24 cellular contexts compared by ENCODE assay signal in the genomic region with DNA sequence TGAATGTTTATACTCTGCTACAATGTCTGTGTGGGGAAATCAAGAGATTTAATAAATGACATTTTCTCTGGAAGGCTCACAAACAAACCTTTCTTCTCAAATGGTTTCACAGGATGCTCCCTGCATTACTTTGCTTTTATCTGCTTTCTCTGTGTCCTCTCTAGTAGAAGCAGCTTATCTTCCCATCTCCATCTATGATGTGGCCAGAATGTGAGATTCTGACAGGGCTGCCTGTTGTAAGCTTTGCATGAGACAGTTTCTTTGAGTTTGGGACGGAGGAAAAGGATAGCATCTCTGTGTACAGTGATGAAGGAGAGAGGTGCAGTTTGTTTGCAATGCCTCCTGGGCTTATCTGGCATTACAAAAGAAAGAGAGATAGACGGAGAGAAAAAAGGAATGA. TPM values are rescaled to one million over a fixed set of nuclear protein-coding genes. Genes with fewer than 3 reads are reported as not detected.
A peak's percentile ranks its signal among the peaks of the same experiment; 100 is the strongest.
DNase-seq lines count a peak whose midpoint lies in the region; ATAC-seq, FAIRE-seq and TF ChIP-seq lines count a peak whose summit lies in the region.
"Had no signal": no experiment of that assay in that cellular context is flagged by ENCODE, and none has a peak within 500 bp of the region (broad histone marks: within the 10 kb centered on the region; RNA-seq: fewer than 3 reads in every experiment).

No MANE protein-coding gene starts in this region.

- H3K79me1 ChIP-seq in H1 (ENCODE audit: low read depth, low read length) = no peaks in the 10 kb centered on the region

- no peaks in the 10 kb centered on the region for H4K20me1 ChIP-seq in DND-41 (ENCODE audit: insufficient read depth, low read length)
- no peaks in the 10 kb centered on the region for H4K20me1 ChIP-seq in GM23338 (replicated peaks; ENCODE audit: insufficient read depth)
- no peaks in the 10 kb centered on the region for H4K20me1 ChIP-seq in H1 (replicated peaks in 1 of 2; ENCODE audit: control insufficient read depth in 1 of 2, insufficient read depth in 2 of 2, low read length in 2 of 2)
- H4K20me1 ChIP-seq: BLaER1 had no signal

- H3K27ac ChIP-seq in DND-41 (ENCODE audit: low read length) (no peak overlapping the region), GM23338 (ENCODE audit: low read depth) (no peak overlapping the region), H1 (ENCODE audit: low read depth, low read length) (no peak overlapping the region)
- H3K27ac ChIP-seq: BLaER1 had no signal

- POLR2A ChIA-PET in H1 (lab: Charles Lee; ENCODE audit: partially characterized antibody) = interaction anchor here (1.1 kb wide), 1 partner anchor 35 kb away, joined by 3 read pairs; no protein-coding TSS in a partner anchor

- H3K4ac ChIP-seq in H1 (replicated peaks; ENCODE audit: insufficient read length, low read depth, low read length) = no peak overlapping the region

- no peak overlapping the region for H3K14ac ChIP-seq in H1 (ENCODE audit: insufficient read length)

- 80 to 100% methylated on average over 1 to 2 of the region's 2 CpGs for WGBS in H1 (ENCODE audit: extremely low coverage in 1 of 2, insufficient coverage in 1 of 2, insufficient read length in 1 of 2, insufficient replicate concordance in 2 of 2, low coverage in 1 of 2, low lambda C conversion rate in 2 of 2, missing lambda C conversion rate in 1 of 2), 2 experiments

- no peak for TF ChIP-seq RAD21 in H1 (IDR thresholded peaks at IDR 0.05 in 1 of 2, conservative IDR thresholded peaks at IDR 0.05 in 1 of 2; ENCODE audit: low read depth in 2 of 2, low read length in 2 of 2)

- no peak overlapping the region for H2BK120ac ChIP-seq in H1 (replicated peaks; ENCODE audit: low read depth, low read length)

- H4K5ac ChIP-seq in H1 (ENCODE audit: insufficient read length, low read depth, low read length) = no peak overlapping the region

- DNase-seq in DND-41 (no peak), GM23338 (ENCODE audit: low spot score) (no peak), H1 (ENCODE audit: low read depth in 1 of 2, low spot score in 2 of 2) (no peak), immature natural killer cell (no peak), activated gamma-delta T cell (lab: John Stamatoyannopoulos, UW) (no peak)
- DNase-seq: 8988T; ACHN; BE2C; C1 segment of cervical spinal cord; CD4-positive, alpha-beta memory T cell; CD4-positive, CD25-positive, alpha-beta regulatory T cell; CD8-positive, alpha-beta memory T cell; COR-L47; DMS 273 treated with DMSO at 0.1 percent for 48 hours; DMS153; DMS53; DMS79; GF-D8 had no signal

- H3K9me3 Mint-ChIP-seq in GM23338 (peaks cover 14% of the 10 kb centered on the region; the same call in 2 of the 3 replicates), immature natural killer cell (peaks cover 2 to 20% (median 12%) of the 10 kb centered on the region in 6 donors)

- H3K9ac ChIP-seq in DND-41 (ENCODE audit: low read depth, low read length) (no peak overlapping the region), H1 (replicated peaks in 1 of 4; ENCODE audit: extremely low read depth in 1 of 4, low read depth in 3 of 4, low read length in 3 of 4) (no peak overlapping the region)
- H3K9ac ChIP-seq: BLaER1 had no signal

- H3K9me3 ChIP-seq in DND-41 (ENCODE audit: insufficient read depth, low read length, severe bottlenecking) (no peaks in the 10 kb centered on the region), H1 (ENCODE audit: insufficient read depth in 2 of 2, low read depth in 1 of 2, low read length in 1 of 2) (no peaks in the 10 kb centered on the region; a peak in 1 of 4 replicates)
- H3K9me3 ChIP-seq: BE2C, BLaER1 had no signal

- 0 out of 2 replicates have a peak, but pooled peaks cover 2% of the 10 kb centered on the region for H3K9me2 ChIP-seq in GM23338 (ENCODE audit: insufficient read depth)

- H3K4me2 ChIP-seq in DND-41 (ENCODE audit: insufficient read depth, low read length) = no peak overlapping the region
- no peak overlapping the region for H3K4me2 ChIP-seq in GM23338
- no peak overlapping the region for H3K4me2 ChIP-seq in H1 (ENCODE audit: insufficient read depth in 1 of 2, low read depth in 2 of 2, low read length in 2 of 2)
- H3K4me2 ChIP-seq: BLaER1 had no signal

- no peak overlapping the region for H4K91ac ChIP-seq in H1 (replicated peaks; ENCODE audit: insufficient read length, low read length)

- H2BK20ac ChIP-seq in H1 (ENCODE audit: low read length) = no peak overlapping the region

- no peaks in the 10 kb centered on the region for H3F3A ChIP-seq in GM23338 (replicated peaks; ENCODE audit: low read depth)

- no peak for TF ChIP-seq CTCF in DND-41 (IDR thresholded peaks at IDR 0.05; ENCODE audit: borderline replicate concordance, extremely low read depth, low read length, poor library complexity, severe bottlenecking)
- no peak for TF ChIP-seq CTCF in GM23338 (conservative IDR thresholded peaks at IDR 0.05; ENCODE audit: low read depth in 2 of 2)
- no peak for TF ChIP-seq CTCF in H1 (IDR thresholded peaks at IDR 0.05; ENCODE audit: control extremely low read depth in 1 of 3, insufficient read depth in 1 of 3, low read depth in 1 of 3, low read length in 3 of 3)

- H2BK15ac ChIP-seq in H1 (ENCODE audit: low read length) = no peak overlapping the region

- no peak overlapping the region for H2AK5ac ChIP-seq in H1 (ENCODE audit: low read depth, low read length)

- no peak for TF ChIP-seq POLR2A in H1 (IDR thresholded peaks at IDR 0.05; ENCODE audit: control extremely low read depth in 1 of 2, low read depth in 2 of 2, low read length in 2 of 2)

- H4K8ac ChIP-seq in H1 (ENCODE audit: extremely low read depth, insufficient read depth, low read length) = no peak overlapping the region

- no peak overlapping the region for H3K56ac ChIP-seq in H1 (replicated peaks; ENCODE audit: insufficient read length, low read depth, low read length)

- H3K4me3 ChIP-seq in DND-41 (ENCODE audit: low read depth in 1 of 2, low read length in 2 of 2) = no peak overlapping the region
- no peak overlapping the region for H3K4me3 ChIP-seq in GM23338
- no peak overlapping the region for H3K4me3 ChIP-seq in H1 (ENCODE audit: extremely low read depth in 1 of 4, insufficient read depth in 2 of 4, low read depth in 3 of 4, low read length in 4 of 4)
- H3K4me3 ChIP-seq: BLaER1 had no signal

- no peak overlapping the region for H2BK5ac ChIP-seq in H1 (ENCODE audit: low read depth, low read length)

- no peaks in the 10 kb centered on the region; the same call in 2 of the 3 replicates for H3K4me1 Mint-ChIP-seq in GM23338
- no peaks in the 10 kb centered on the region for H3K4me1 Mint-ChIP-seq in immature natural killer cell
- H3K4me1 Mint-ChIP-seq: CD14-positive monocyte; CD4-positive, alpha-beta memory T cell; CD4-positive, CD25-positive, alpha-beta regulatory T cell; CD8-positive, alpha-beta memory T cell had no signal

- no peak overlapping the region for H3K18ac ChIP-seq in H1 (ENCODE audit: extremely low read depth, low read length)

- ATAC-seq in DND-41 (ENCODE audit: insufficient read depth, low read depth) (peak; percentile 39; the same call in 1 of the 3 replicates), GM23338 (no peak)

- H3K4me1 ChIP-seq in DND-41 (ENCODE audit: insufficient read depth, low read length) = no peaks in the 10 kb centered on the region
- no peaks in the 10 kb centered on the region for H3K4me1 ChIP-seq in GM23338 (ENCODE audit: insufficient read depth)
- no peaks in the 10 kb centered on the region for H3K4me1 ChIP-seq in H1 (replicated peaks in 1 of 4; ENCODE audit: control insufficient read depth in 3 of 4, insufficient read depth in 4 of 4, low read length in 3 of 4)
- H3K4me1 ChIP-seq: BE2C, BLaER1 had no signal

- H3K79me2 ChIP-seq in DND-41 (ENCODE audit: insufficient read depth, low read length) (no peaks in the 10 kb centered on the region), GM23338 (replicated peaks; ENCODE audit: insufficient read depth) (no peaks in the 10 kb centered on the region), H1 (ENCODE audit: control insufficient read depth in 1 of 2, insufficient read depth in 2 of 2, low read length in 2 of 2) (no peaks in the 10 kb centered on the region)

- FAIRE-seq in H1 (lab: Jason Lieb, UNC) = no peak
- FAIRE-seq: A204.1, G401.6, GM12891, GM19239 had no signal

- TF ChIP-seq EP300 in H1 (IDR thresholded peaks at IDR 0.05; ENCODE audit: borderline replicate concordance in 1 of 2, low read depth in 2 of 2, low read length in 2 of 2) = no peak

- no peaks in the 10 kb centered on the region for H3K36me3 ChIP-seq in DND-41 (ENCODE audit: insufficient read depth, low read length)
- no peaks in the 10 kb centered on the region for H3K36me3 ChIP-seq in GM23338 (ENCODE audit: insufficient read depth)
- no peaks in the 10 kb centered on the region for H3K36me3 ChIP-seq in H1 (ENCODE audit: control insufficient read depth in 2 of 4, insufficient read depth in 4 of 4, low read length in 3 of 4)
- H3K36me3 ChIP-seq: BE2C, BLaER1 had no signal

- H3K36me3 Mint-ChIP-seq in GM23338 (ENCODE audit: low read depth) (peaks cover 7% of the 10 kb centered on the region; the same call in 2 of the 3 replicates), immature natural killer cell (peaks cover 0 to 4% (median 0%) of the 10 kb centered on the region in 3 donors)
- H3K36me3 Mint-ChIP-seq: CD14-positive monocyte; CD4-positive, alpha-beta memory T cell; CD4-positive, CD25-positive, alpha-beta regulatory T cell; CD8-positive, alpha-beta memory T cell had no signal

- H3K23me2 ChIP-seq in H1 (ENCODE audit: low read depth, low read length) = no peaks in the 10 kb centered on the region

- no peak overlapping the region for H2BK12ac ChIP-seq in H1 (ENCODE audit: low read depth, low read length)

- no peaks in the 10 kb centered on the region for H3K27me3 Mint-ChIP-seq in GM23338 (ENCODE audit: insufficient read depth, low read depth, poor library complexity)
- peaks cover 4 to 11% (median 5%) of the 10 kb centered on the region in 3 donors for H3K27me3 Mint-ChIP-seq in immature natural killer cell (ENCODE audit: low read depth in 3 of 3)

- H2AFZ ChIP-seq in DND-41 (ENCODE audit: low read depth, low read length) = no peak overlapping the region
- H2AFZ ChIP-seq in GM23338 = 0 out of 2 replicates have a peak overlapping the region, but pooled peaks have one; percentile 33
- H2AFZ ChIP-seq in H1 (ENCODE audit: low read length) = 0 out of 2 replicates have a peak overlapping the region, but pooled peaks have one; percentile 76

- CTCF ChIA-PET in H1 (lab: Charles Lee; ENCODE audit: partially characterized antibody) = interaction anchor here (0.7 kb wide), 1 partner anchor 62 kb away, joined by 3 read pairs; no protein-coding TSS in a partner anchor

- H3K27ac Mint-ChIP-seq in GM23338 (no peak overlapping the region), immature natural killer cell (no peak overlapping the region)
- H3K27ac Mint-ChIP-seq: CD4-positive, alpha-beta memory T cell; CD4-positive, CD25-positive, alpha-beta regulatory T cell; CD8-positive, alpha-beta memory T cell had no signal

- no peak overlapping the region for H3K23ac ChIP-seq in H1 (ENCODE audit: insufficient read length)

- no peak overlapping the region for H3K4me3 Mint-ChIP-seq in GM23338
- no peak overlapping the region for H3K4me3 Mint-ChIP-seq in immature natural killer cell
- H3K4me3 Mint-ChIP-seq: CD14-positive monocyte; CD4-positive, alpha-beta memory T cell; CD4-positive, CD25-positive, alpha-beta regulatory T cell; CD8-positive, alpha-beta memory T cell had no signal

- H3K27me3 ChIP-seq in DND-41 (ENCODE audit: insufficient read depth, low read length, poor library complexity) (no peaks in the 10 kb centered on the region), GM23338 (ENCODE audit: insufficient read depth) (no peaks in the 10 kb centered on the region), H1 (replicated peaks in 1 of 4; ENCODE audit: control insufficient read depth in 3 of 4, extremely low read depth in 1 of 4, insufficient read depth in 3 of 4, low read length in 3 of 4) (no peaks in the 10 kb centered on the region)
- H3K27me3 ChIP-seq: BE2C, BLaER1 had no signal

RNA-seq across cellular contexts. Expression of a gene that starts 24.6 kb away (rescaled TPM):
- 46.6 and 51.0 TPM in 2 replicates for total RNA-seq in GM23338 (2014; rRNA removed; shearing (Covaris generic))
- polyA plus RNA-seq in GM23338 (2016; fragmentation: Nextera tagmentation; extraction: Ambion mirVana) = 27.9 and 29.6 TPM in 2 replicates
- total RNA-seq in H1 (2021; fragmentation: NEBNext Ultra II Directional; extraction: Animal tissue kit (Norgen Biotek cat#: 25700)) = 38.2 and 38.4 TPM in 2 replicates
- polyA plus RNA-seq in H1 (2011; rRNA removed) = 23.6 and 27.7 TPM in 2 replicates
- polyA plus RNA-seq in H1 (2011; cell fraction: cytosol; rRNA removed) = 32.3 TPM
- 19.1 TPM for polyA plus RNA-seq in H1 (2011; cell fraction: nucleus; rRNA removed)
- 28.8 to 31.0 TPM (median 30.0 TPM) in 4 replicates for polyA plus RNA-seq in H1 (2012, experiment 1 of 2)
- 15.8 TPM for polyA plus RNA-seq in H1 (2012, experiment 2 of 2)
- polyA plus RNA-seq in H1 (2013, experiment 1 of 2) = 19.3 TPM
- polyA plus RNA-seq in H1 (2013, experiment 2 of 2) = 18.5 TPM
- polyA minus RNA-seq in H1 (2011; rRNA and poly(A)+ RNA removed) = 20.7 and 22.0 TPM in 2 replicates
- 22.9 TPM for polyA minus RNA-seq in H1 (2011; cell fraction: cytosol; rRNA and poly(A)+ RNA removed)
- polyA minus RNA-seq in H1 (2011; cell fraction: nucleus; rRNA and poly(A)+ RNA removed) = 21.0 TPM
- 10 to 100 TPM; 18.7 to 20.7 (median 19.8) TPM for polyA plus RNA-seq in immature natural killer cell

RNA-seq across cellular contexts. Expression of a gene that starts 59.7 kb away (rescaled TPM):
- 9.1 and 10.3 TPM in 2 replicates for total RNA-seq in GM23338 (2014; rRNA removed; shearing (Covaris generic))
- polyA plus RNA-seq in GM23338 (2016; fragmentation: Nextera tagmentation; extraction: Ambion mirVana) (7.2 and 7.8 TPM in 2 replicates), H1 (2011; rRNA removed) (0.83 and 1.2 TPM in 2 replicates), immature natural killer cell (not detected)
- total RNA-seq in H1 (2021; fragmentation: NEBNext Ultra II Directional; extraction: Animal tissue kit (Norgen Biotek cat#: 25700)) = 3.4 and 4.1 TPM in 2 replicates
- polyA plus RNA-seq in H1 (2011; cell fraction: cytosol; rRNA removed) = 1.2 TPM
- polyA plus RNA-seq in H1 (2011; cell fraction: nucleus; rRNA removed) = 1.4 TPM
- 0.62 to 1.7 TPM (median 0.97 TPM) in 4 replicates for polyA plus RNA-seq in H1 (2012, experiment 1 of 2)
- 0.20 TPM for polyA plus RNA-seq in H1 (2012, experiment 2 of 2)
- polyA plus RNA-seq in H1 (2013, experiment 1 of 2) = 2.6 TPM
- 2.9 TPM for polyA plus RNA-seq in H1 (2013, experiment 2 of 2)
- polyA minus RNA-seq in H1 (2011; rRNA and poly(A)+ RNA removed) = 3.4 and 3.7 TPM in 2 replicates
- polyA minus RNA-seq in H1 (2011; cell fraction: cytosol; rRNA and poly(A)+ RNA removed) = 0.73 TPM
- polyA minus RNA-seq in H1 (2011; cell fraction: nucleus; rRNA and poly(A)+ RNA removed) = 13.4 TPM
- total RNA-seq: CD4-positive, alpha-beta memory T cell; CD4-positive, CD25-positive, alpha-beta regulatory T cell; CD8-positive, alpha-beta memory T cell had no signal
- polyA plus RNA-seq: CD14-positive monocyte; CD4-positive, alpha-beta memory T cell; CD4-positive, CD25-positive, alpha-beta regulatory T cell; CD8-positive, alpha-beta memory T cell had no signal
